ENCODE assay signal across 25 cellular contexts in the genomic region with DNA sequence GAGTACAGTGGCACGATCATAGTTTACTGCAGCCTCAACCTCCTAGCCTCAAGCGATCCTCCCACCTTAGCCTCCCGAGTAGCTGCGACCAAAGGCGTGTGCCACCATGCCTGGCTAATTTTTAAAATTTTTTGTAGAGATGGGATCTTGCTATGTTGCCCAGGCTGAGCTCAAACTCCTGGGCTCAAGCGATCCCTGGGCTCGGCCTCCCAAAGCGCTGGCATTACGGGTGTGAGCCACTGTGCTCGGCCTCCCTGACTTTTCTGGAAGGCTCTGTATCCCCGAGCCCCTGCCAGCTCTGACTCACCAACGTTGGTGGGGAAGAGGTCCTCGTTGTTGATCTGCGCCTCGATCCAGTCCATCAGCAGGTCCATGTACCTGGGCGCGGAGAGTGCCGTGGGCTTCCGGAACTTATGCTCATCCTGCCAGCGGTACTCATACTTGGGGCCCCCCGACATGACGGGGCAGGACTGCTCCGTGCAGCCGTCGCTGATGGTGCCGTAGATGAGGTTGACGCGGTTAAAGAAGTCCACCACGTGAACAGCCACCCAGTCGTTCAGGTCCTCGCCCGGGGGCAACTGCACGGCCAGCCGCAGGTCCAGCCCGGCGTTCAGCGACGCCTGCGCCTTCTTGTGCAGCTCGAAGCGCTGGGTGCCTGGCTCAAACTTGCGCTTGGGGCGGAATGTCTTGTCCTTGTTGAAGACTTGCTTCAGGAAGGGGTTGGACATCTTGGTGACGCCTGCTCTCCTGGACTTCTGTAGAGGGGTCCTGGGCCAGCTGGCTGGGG. TPM values are rescaled to one million over a fixed set of nuclear protein-coding genes. Genes with fewer than 3 reads are reported as not detected.
DNase-seq lines count a peak whose midpoint lies in the region; ATAC-seq and TF ChIP-seq lines count a peak whose summit lies in the region.
"Had no signal": no experiment of that assay in that cellular context is flagged by ENCODE, and none has a peak within 500 bp of the region (broad histone marks: within the 10 kb centered on the region; RNA-seq: fewer than 3 reads in every experiment).

No MANE protein-coding gene starts in this region.

- H3K4me2 ChIP-seq in SK-N-SH (no peak overlapping the region), trophoblast cell (ENCODE audit: low read length) (no peak overlapping the region), PC-9 (no peak overlapping the region)

- no peak overlapping the region for H2BK12ac ChIP-seq in trophoblast cell (ENCODE audit: low read length)

- WGBS in SK-N-SH (ENCODE audit: low lambda C conversion rate): 97% methylated on average over 27 of the region's 44 CpGs
- WGBS in trophoblast cell (ENCODE audit: extremely low coverage, insufficient coverage, insufficient read length): no CpG with 5 or more reads among the region's 44 CpGs

- CTCF ChIA-PET in SK-N-SH (lab: Yijun Ruan, JAX): interaction anchor here (1.1 to 1.8 kb wide), 2 partner anchors 8 to 58 kb away, joined by 9 to 11 read pairs; no protein-coding TSS in a partner anchor
- CTCF ChIA-PET in RWPE1 (lab: Yijun Ruan, JAX): interaction anchor here (0.6 kb wide), 2 partner anchors 8 to 314 kb away, joined by 3 to 4 read pairs; no protein-coding TSS in a partner anchor
- CTCF ChIA-PET in PC-9 (lab: Charles Lee): no interaction called here

- H4K91ac ChIP-seq in trophoblast cell (ENCODE audit: low read depth, low read length): no peak overlapping the region

- no peaks in the 10 kb centered on the region for H3K27me3 Mint-ChIP-seq in effector memory CD8-positive, alpha-beta T cell

- H3K4me1 ChIP-seq in SK-N-SH (ENCODE audit: control insufficient read depth in 1 of 2, insufficient read depth in 2 of 2, low read depth in 1 of 2, low read length in 1 of 2) (no peaks in the 10 kb centered on the region), trophoblast cell (ENCODE audit: control insufficient read depth in 1 of 2, insufficient read depth in 2 of 2, low read length in 2 of 2) (no peaks in the 10 kb centered on the region), PC-9 (replicated peaks; ENCODE audit: insufficient read depth) (no peaks in the 10 kb centered on the region)
- H3K4me1 ChIP-seq: adrenal gland had no signal

- DNase-seq in SK-N-SH (peak; percentile 12), RWPE1 (ENCODE audit: low spot score) (no peak), trophoblast cell (peak; percentile 25 to 50), SHP77 (lab: John Stamatoyannopoulos, UW) (no peak), PC-9 (no peak), SW 1271 (lab: John Stamatoyannopoulos, UW) (no peak)
- no peak for DNase-seq in effector memory CD8-positive, alpha-beta T cell
- DNase-seq: activated CD4-positive, alpha-beta T cell treated with anti-CD3 and anti-CD28 coated beads, Interleukin-2, amount 50 U/mL, for 48 hours; activated effector memory CD4-positive, alpha-beta T cell treated with anti-CD3 and anti-CD28 coated beads, Interleukin-2, amount 50 U/mL, for 16 hours; adrenal gland; brain microvascular endothelial cell; erythroblast; foreskin fibroblast; heart left ventricle; left cardiac atrium; NCI-H526 treated with DMSO at 0.1 percent for 48 hours; ovary; stimulated activated CD4-positive, alpha-beta T cell treated with anti-CD3 and anti-CD28 coated beads, Interleukin-12 subunit alpha, Interleukin-12 subunit beta, amount 100 ng/mL, for 4 hours; stimulated activated CD4-positive, alpha-beta T cell treated with anti-CD3 and anti-CD28 coated beads, Interleukin-4, amount 100 ng/mL, for 24 hours; stimulated activated naive CD8-positive, alpha-beta T cell treated with anti-CD3 and anti-CD28 coated beads, Interleukin-15, Interleukin-2, amounts not matched to agents 100 U/mL and 50 U/mL, for 24 hours; WERI-Rb-1 had no signal

- H3F3A ChIP-seq in SK-N-SH (replicated peaks; ENCODE audit: insufficient read depth): no peaks in the 10 kb centered on the region
- H3F3A ChIP-seq in PC-9 (ENCODE audit: insufficient read depth, low read depth): no peaks in the 10 kb centered on the region

- no peak overlapping the region for H3K4me3 ChIP-seq in SK-N-SH (ENCODE audit: low read depth in 2 of 2, low read length in 1 of 2)
- no peak overlapping the region for H3K4me3 ChIP-seq in trophoblast cell (ENCODE audit: low read depth, low read length)
- no peak overlapping the region for H3K4me3 ChIP-seq in PC-9
- H3K4me3 ChIP-seq: adrenal gland, heart left ventricle, ovary, tibial nerve had no signal

- TF ChIP-seq RAD21 in SK-N-SH (IDR thresholded peaks at IDR 0.05; ENCODE audit: low read length): no peak

- H3K27ac ChIP-seq in SK-N-SH (ENCODE audit: low read depth in 2 of 2, low read length in 1 of 2) (no peak overlapping the region), RWPE1 (peak overlapping the region; percentile 98), trophoblast cell (ENCODE audit: low read depth, low read length) (no peak overlapping the region), PC-9 (no peak overlapping the region)
- H3K27ac ChIP-seq: 22Rv1, adrenal gland, brain microvascular endothelial cell, heart left ventricle, WERI-Rb-1 had no signal

- H4K8ac ChIP-seq in trophoblast cell (ENCODE audit: low read depth, low read length): no peak overlapping the region

- no peak overlapping the region for H4K12ac ChIP-seq in trophoblast cell (ENCODE audit: low read depth, low read length)

- H3K27me3 ChIP-seq in SK-N-SH (ENCODE audit: insufficient read depth) (no peaks in the 10 kb centered on the region), trophoblast cell (ENCODE audit: insufficient read depth, low read length) (no peaks in the 10 kb centered on the region), PC-9 (ENCODE audit: insufficient read depth, low read depth) (no peaks in the 10 kb centered on the region)
- H3K27me3 ChIP-seq: adrenal gland, brain microvascular endothelial cell, heart left ventricle, ovary, tibial nerve had no signal

- H3K9me3 Mint-ChIP-seq in effector memory CD8-positive, alpha-beta T cell: no peaks in the 10 kb centered on the region

- H3K4me1 Mint-ChIP-seq in effector memory CD8-positive, alpha-beta T cell (ENCODE audit: low read depth in 2 of 2): peaks cover 36 to 38% of the 10 kb centered on the region in 2 donors

- H3K9me3 ChIP-seq in SK-N-SH (no peaks in the 10 kb centered on the region), trophoblast cell (ENCODE audit: insufficient read depth, low read depth, low read length) (peaks cover 2% of the 10 kb centered on the region), PC-9 (ENCODE audit: insufficient read depth, low read depth) (no peaks in the 10 kb centered on the region)
- H3K9me3 ChIP-seq: adrenal gland, heart left ventricle, ovary, tibial nerve had no signal

- no peak overlapping the region for H2BK5ac ChIP-seq in trophoblast cell (ENCODE audit: low read depth, low read length, poor library complexity)

- POLR2A ChIA-PET in SK-N-SH (lab: Yijun Ruan, JAX) (no interaction called here), RWPE1 (lab: Yijun Ruan, JAX; ENCODE audit: low non-redundant PET) (no interaction called here), PC-9 (lab: Charles Lee; ENCODE audit: unreplicated experiment) (interaction anchor here (0.6 kb wide), 1 partner anchor 74 kb away, joined by 11 read pairs; no protein-coding TSS in a partner anchor)

- no peak overlapping the region for H3K4ac ChIP-seq in trophoblast cell (ENCODE audit: low read depth, low read length)

- no peak overlapping the region for H3K14ac ChIP-seq in trophoblast cell (ENCODE audit: low read length)

- H3K36me3 Mint-ChIP-seq in effector memory CD8-positive, alpha-beta T cell (ENCODE audit: insufficient read depth): peaks cover 100% of the 10 kb centered on the region

- H4K20me1 ChIP-seq in SK-N-SH (ENCODE audit: insufficient read depth) (no peaks in the 10 kb centered on the region), PC-9 (ENCODE audit: insufficient read depth) (no peaks in the 10 kb centered on the region)

- no peak for ATAC-seq in SK-N-SH treated with all-trans-retinoic acid at 6 μM for 48 hours
- ATAC-seq in effector memory CD8-positive, alpha-beta T cell (replicated peaks): no peak
- ATAC-seq: heart left ventricle; left cardiac atrium; stimulated activated naive CD8-positive, alpha-beta T cell treated with anti-CD3 and anti-CD28 coated beads, Interleukin-15, Interleukin-2, amounts not matched to agents 100 U/mL and 50 U/mL, for 24 hours had no signal

- H3K36me3 ChIP-seq in SK-N-SH (replicated peaks in 1 of 2; ENCODE audit: control insufficient read depth in 1 of 2, insufficient read depth in 2 of 2, low read length in 1 of 2) (peaks cover 14% of the 10 kb centered on the region in 2 experiments), trophoblast cell (ENCODE audit: control insufficient read depth in 1 of 2, insufficient read depth in 2 of 2, low read length in 2 of 2) (peaks cover 63 to 69% of the 10 kb centered on the region in 2 experiments), PC-9 (ENCODE audit: low read depth) (no peaks in the 10 kb centered on the region)
- H3K36me3 ChIP-seq: ovary had no signal

- intact Hi-C loops in PC-9 (cut with micrococcal nuclease; ENCODE audit: unreplicated experiment): no loop called here

- H3K18ac ChIP-seq in trophoblast cell (ENCODE audit: low read length): no peak overlapping the region

- peaks cover 12% of the 10 kb centered on the region; the same call in 1 of the 2 replicates for H3K79me2 ChIP-seq in SK-N-SH (ENCODE audit: insufficient read depth)
- no peaks in the 10 kb centered on the region for H3K79me2 ChIP-seq in trophoblast cell (ENCODE audit: control insufficient read depth, insufficient read depth, low read length, poor library complexity)
- no peaks in the 10 kb centered on the region for H3K79me2 ChIP-seq in PC-9 (ENCODE audit: low read depth)

- peak overlapping the region in 1 of 2 donors; percentile 98 for H3K4me3 Mint-ChIP-seq in effector memory CD8-positive, alpha-beta T cell

- H3K9ac ChIP-seq in SK-N-SH (no peak overlapping the region), trophoblast cell (ENCODE audit: low read length) (no peak overlapping the region)

- no peaks in the 10 kb centered on the region for H3K79me1 ChIP-seq in trophoblast cell (ENCODE audit: low read length)

- H2AK5ac ChIP-seq in trophoblast cell (ENCODE audit: low read length): no peak overlapping the region

- no peak overlapping the region for H3K23ac ChIP-seq in trophoblast cell (ENCODE audit: low read length)

- H3K27ac Mint-ChIP-seq in effector memory CD8-positive, alpha-beta T cell: peak overlapping the region; percentile 22 to 98

- TF ChIP-seq EP300 in SK-N-SH (IDR thresholded peaks at IDR 0.05; ENCODE audit: borderline replicate concordance in 1 of 2, low read depth in 1 of 2, low read length in 1 of 2): no peak

- BruUV-seq in PC-9 (replicated peaks; lab: Mats Ljungman, UMichigan): no TSS peak

- H2AFZ ChIP-seq in SK-N-SH (ENCODE audit: low read depth): no peak overlapping the region
- H2AFZ ChIP-seq in trophoblast cell (ENCODE audit: insufficient read depth, low read length, poor library complexity): no peak overlapping the region
- no peak overlapping the region for H2AFZ ChIP-seq in PC-9

- no peaks in the 10 kb centered on the region for H3K9me2 ChIP-seq in SK-N-SH
- H3K9me2 ChIP-seq in PC-9 (ENCODE audit: insufficient read depth): no peaks in the 10 kb centered on the region

- TF ChIP-seq CTCF in SK-N-SH (IDR thresholded peaks at IDR 0.05) (no peak), RWPE1 (conservative IDR thresholded peaks at IDR 0.05; ENCODE audit: low read depth) (no peak), PC-9 (conservative IDR thresholded peaks at IDR 0.05) (no peak)

- H2BK120ac ChIP-seq in trophoblast cell (ENCODE audit: insufficient read depth, low read length, poor library complexity): no peak overlapping the region

RNA-seq across cellular contexts. Expression of gene MOB3A, which starts 18.1 kb away (rescaled TPM):
- polyA plus RNA-seq in SK-N-SH (2012; rRNA removed): 21.4 and 24.1 TPM in 2 replicates
- polyA plus RNA-seq in SK-N-SH (2012; cell fraction: cytosol; rRNA removed): 10.3 and 14.6 TPM in 2 replicates
- polyA plus RNA-seq in SK-N-SH (2012; cell fraction: nucleus; rRNA removed): 18.1 and 18.8 TPM in 2 replicates
- polyA plus RNA-seq in trophoblast cell (2013): 34.5 and 34.8 TPM in 2 replicates
- total RNA-seq in PC-9 (2021): 22.8 and 28.9 TPM in 2 replicates

RNA-seq across cellular contexts. Expression of gene IZUMO4, which starts 18.7 kb away (rescaled TPM):
- 4.6 and 10.3 TPM in 2 replicates for polyA plus RNA-seq in SK-N-SH (2012; rRNA removed)
- polyA plus RNA-seq in SK-N-SH (2012; cell fraction: cytosol; rRNA removed): 1.0 and 1.1 TPM in 2 replicates
- 72.7 and 86.9 TPM in 2 replicates for polyA plus RNA-seq in SK-N-SH (2012; cell fraction: nucleus; rRNA removed)
- polyA plus RNA-seq in trophoblast cell (2013): 1.2 and 1.5 TPM in 2 replicates
- total RNA-seq in PC-9 (2021): 1.5 and 2.4 TPM in 2 replicates
- total RNA-seq: Daoy had no signal

RNA-seq across cellular contexts. Expression of gene MKNK2, which starts 27.0 kb away (rescaled TPM):
- 58.9 and 65.4 TPM in 2 replicates for polyA plus RNA-seq in SK-N-SH (2012; rRNA removed)
- 32.5 and 45.8 TPM in 2 replicates for polyA plus RNA-seq in SK-N-SH (2012; cell fraction: cytosol; rRNA removed)
- polyA plus RNA-seq in SK-N-SH (2012; cell fraction: nucleus; rRNA removed): 109 and 141 TPM in 2 replicates
- 339 and 368 TPM in 2 replicates for polyA plus RNA-seq in trophoblast cell (2013)
- 132 and 166 TPM in 2 replicates for total RNA-seq in PC-9 (2021)

Comparison
In these comparisons a context has a peak if more than half of its experiments do, and no peak if none do; other contexts are left out.
1. DNase-seq: peak in SK-N-SH (single experiment) and trophoblast cell (2 of 2); none in RWPE1 (single experiment), effector memory CD8-positive, alpha-beta T cell (0 of 3), SHP77 (0 of 2), PC-9 (0 of 2) and SW 1271 (0 of 2).